ENCODE assay signal across 15 cellular contexts in genomic region chr17:33967608-33968349, GRCh38.
DNase-seq lines count a peak whose midpoint lies in the region; ATAC-seq lines count a peak whose summit lies in the region.
"Had no signal": no experiment of that assay in that cellular context is flagged by ENCODE, and none has a peak within 500 bp of the region (broad histone marks: within the 10 kb centered on the region; RNA-seq: fewer than 3 reads in every experiment).

No MANE protein-coding gene starts in this region.

- no peak overlapping the region for H3K4me3 Mint-ChIP-seq in activated CD8-positive, alpha-beta memory T cell treated with anti-CD3 and anti-CD28 coated beads, Interleukin-2, amount 10 ng/mL, durations not matched to agents 7 days and 5 days
- H3K4me3 Mint-ChIP-seq in T-helper 17 cell: peak overlapping the region; percentile 19
- peak overlapping the region; percentile 42 to 60 for H3K4me3 Mint-ChIP-seq in effector memory CD8-positive, alpha-beta T cell
- peak overlapping the region in 1 of 2 donors; percentile 11 for H3K4me3 Mint-ChIP-seq in stimulated activated naive B cell treated with anti-CD40 and anti-IgM and Interleukin-4, amounts not matched to agents 10 μg/mL and 1 μg/mL and 100 μg/mL, for 72 hours

- peak; percentile 53 for DNase-seq in activated CD8-positive, alpha-beta memory T cell treated with anti-CD3 and anti-CD28 coated beads, Interleukin-2, amount 10 ng/mL, durations not matched to agents 7 days and 5 days
- DNase-seq in activated CD8-positive, alpha-beta memory T cell treated with anti-CD3 and anti-CD28 coated beads, Interleukin-2, amount 50 U/mL, for 4 hours: no peak
- DNase-seq in T-helper 17 cell (no peak), NCI-H748 (lab: John Stamatoyannopoulos, UW; ENCODE audit: unreplicated experiment) (no peak), NCI-H2196 treated with DMSO at 0.1 percent for 48 hours (lab: John Stamatoyannopoulos, UW; ENCODE audit: unreplicated experiment) (no peak)
- no peak for DNase-seq in effector memory CD8-positive, alpha-beta T cell
- DNase-seq in stimulated activated naive B cell treated with anti-CD40 and anti-IgM and Interleukin-4, amounts not matched to agents 10 μg/mL and 1 μg/mL and 100 μg/mL, for 72 hours: no peak
- DNase-seq: left colon, Right ventricle myocardium superior, T1000, thyroid gland had no signal

- H3K36me3 Mint-ChIP-seq in activated CD8-positive, alpha-beta memory T cell treated with anti-CD3 and anti-CD28 coated beads, Interleukin-2, amount 10 ng/mL, durations not matched to agents 7 days and 5 days: no peaks in the 10 kb centered on the region
- no peaks in the 10 kb centered on the region for H3K36me3 Mint-ChIP-seq in T-helper 17 cell (ENCODE audit: low read depth)
- no peaks in the 10 kb centered on the region for H3K36me3 Mint-ChIP-seq in effector memory CD8-positive, alpha-beta T cell (ENCODE audit: insufficient read depth)
- no peaks in the 10 kb centered on the region for H3K36me3 Mint-ChIP-seq in stimulated activated naive B cell treated with anti-CD40 and anti-IgM and Interleukin-4, amounts not matched to agents 10 μg/mL and 1 μg/mL and 100 μg/mL, for 72 hours

- H3K9me3 Mint-ChIP-seq in activated CD8-positive, alpha-beta memory T cell treated with anti-CD3 and anti-CD28 coated beads, Interleukin-2, amount 10 ng/mL, durations not matched to agents 7 days and 5 days (ENCODE audit: low read depth): no peaks in the 10 kb centered on the region
- H3K9me3 Mint-ChIP-seq in effector memory CD8-positive, alpha-beta T cell: no peaks in the 10 kb centered on the region
- H3K9me3 Mint-ChIP-seq in stimulated activated naive B cell treated with anti-CD40 and anti-IgM and Interleukin-4, amounts not matched to agents 10 μg/mL and 1 μg/mL and 100 μg/mL, for 72 hours: peaks cover 2 to 3% of the 10 kb centered on the region in 2 donors

- H3K27me3 Mint-ChIP-seq in activated CD8-positive, alpha-beta memory T cell treated with anti-CD3 and anti-CD28 coated beads, Interleukin-2, amount 10 ng/mL, durations not matched to agents 7 days and 5 days: peaks cover 8% of the 10 kb centered on the region
- H3K27me3 Mint-ChIP-seq in T-helper 17 cell: peaks cover 6% of the 10 kb centered on the region
- peaks cover 0 to 17% of the 10 kb centered on the region in 2 donors for H3K27me3 Mint-ChIP-seq in effector memory CD8-positive, alpha-beta T cell
- peaks cover 25 to 42% of the 10 kb centered on the region in 2 donors for H3K27me3 Mint-ChIP-seq in stimulated activated naive B cell treated with anti-CD40 and anti-IgM and Interleukin-4, amounts not matched to agents 10 μg/mL and 1 μg/mL and 100 μg/mL, for 72 hours

- CTCF ChIA-PET in activated CD8-positive, alpha-beta memory T cell treated with anti-CD3 and anti-CD28 coated beads, Interleukin-2, amount 10 ng/mL, durations not matched to agents 7 days and 5 days (lab: Charles Lee): no interaction called here

- peak overlapping the region; percentile 74 for H3K27ac Mint-ChIP-seq in activated CD8-positive, alpha-beta memory T cell treated with anti-CD3 and anti-CD28 coated beads, Interleukin-2, amount 10 ng/mL, durations not matched to agents 7 days and 5 days
- H3K27ac Mint-ChIP-seq in T-helper 17 cell: peak overlapping the region; percentile 45
- peak overlapping the region; percentile 66 to 91 for H3K27ac Mint-ChIP-seq in effector memory CD8-positive, alpha-beta T cell
- peak overlapping the region; percentile 25 for H3K27ac Mint-ChIP-seq in stimulated activated naive B cell treated with anti-CD40 and anti-IgM and Interleukin-4, amounts not matched to agents 10 μg/mL and 1 μg/mL and 100 μg/mL, for 72 hours

- ATAC-seq in activated CD8-positive, alpha-beta memory T cell treated with anti-CD3 and anti-CD28 coated beads, Interleukin-2, amount 10 ng/mL, durations not matched to agents 7 days and 5 days: no peak
- ATAC-seq in T-helper 17 cell (no peak), GM18868 (IDR thresholded peaks at IDR 0.05; ENCODE audit: unreplicated experiment) (no peak)
- peak; percentile 30 for ATAC-seq in effector memory CD8-positive, alpha-beta T cell (replicated peaks)
- no peak for ATAC-seq in stimulated activated naive B cell treated with anti-CD40 and anti-IgM and Interleukin-4, amounts not matched to agents 10 μg/mL and 1 μg/mL and 100 μg/mL, for 72 hours (replicated peaks)
- ATAC-seq: A549, HCT116, left colon, sciatic nerve had no signal

- H3K9me3 ChIP-seq in T-helper 17 cell (ENCODE audit: control insufficient read depth, low read length, poor library complexity, severe bottlenecking): no peaks in the 10 kb centered on the region
- H3K9me3 ChIP-seq: A549, thyroid gland had no signal

- H3K4me1 Mint-ChIP-seq in activated CD8-positive, alpha-beta memory T cell treated with anti-CD3 and anti-CD28 coated beads, Interleukin-2, amount 10 ng/mL, durations not matched to agents 7 days and 5 days: peaks cover 39% of the 10 kb centered on the region
- peaks cover 25% of the 10 kb centered on the region for H3K4me1 Mint-ChIP-seq in T-helper 17 cell
- H3K4me1 Mint-ChIP-seq in effector memory CD8-positive, alpha-beta T cell (ENCODE audit: low read depth in 2 of 2): peaks cover 27 to 29% of the 10 kb centered on the region in 2 donors
- H3K4me1 Mint-ChIP-seq in stimulated activated naive B cell treated with anti-CD40 and anti-IgM and Interleukin-4, amounts not matched to agents 10 μg/mL and 1 μg/mL and 100 μg/mL, for 72 hours: peaks cover 25 to 42% of the 10 kb centered on the region in 2 donors

Comparison
In these comparisons a context has a peak if more than half of its experiments do, and no peak if none do; other contexts are left out.
1. H3K27ac Mint-ChIP-seq: peak in every context shown above with its lines; median percentile 78 in effector memory CD8-positive, alpha-beta T cell; 74 in activated CD8-positive, alpha-beta memory T cell treated with anti-CD3 and anti-CD28 coated beads, Interleukin-2, amount 10 ng/mL, durations not matched to agents 7 days and 5 days; 45 in T-helper 17 cell; 25 in stimulated activated naive B cell treated with anti-CD40 and anti-IgM and Interleukin-4, amounts not matched to agents 10 μg/mL and 1 μg/mL and 100 μg/mL, for 72 hours.